In the genomic region with DNA sequence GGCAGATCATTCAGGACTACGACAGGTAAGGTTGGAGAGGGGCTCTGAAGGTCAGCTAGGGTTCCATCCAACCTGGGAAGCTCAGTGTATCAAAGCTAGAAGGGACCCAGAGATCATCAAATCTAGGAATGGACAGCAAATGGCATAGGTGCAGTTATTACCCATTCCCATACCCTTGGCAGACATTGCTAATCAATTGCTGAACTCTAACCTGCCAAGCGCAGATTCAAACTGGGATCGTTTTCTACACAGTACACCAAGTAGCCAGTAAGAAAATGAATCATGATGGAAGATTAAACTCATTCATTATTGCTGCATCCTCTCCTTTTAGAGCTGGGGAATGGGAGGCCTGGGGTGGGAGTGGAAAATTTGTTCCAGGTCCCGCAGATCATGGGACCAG, we compare ENCODE assay signal across 1 cellular context.
TF ChIP-seq lines count a peak whose summit lies in the region.

No MANE protein-coding gene starts in this region.

TF ChIP-seq in GM12878, 131 proteins besides CTCF, POLR2A, EP300 and RAD21:
- TF ChIP-seq, protein P1, sequence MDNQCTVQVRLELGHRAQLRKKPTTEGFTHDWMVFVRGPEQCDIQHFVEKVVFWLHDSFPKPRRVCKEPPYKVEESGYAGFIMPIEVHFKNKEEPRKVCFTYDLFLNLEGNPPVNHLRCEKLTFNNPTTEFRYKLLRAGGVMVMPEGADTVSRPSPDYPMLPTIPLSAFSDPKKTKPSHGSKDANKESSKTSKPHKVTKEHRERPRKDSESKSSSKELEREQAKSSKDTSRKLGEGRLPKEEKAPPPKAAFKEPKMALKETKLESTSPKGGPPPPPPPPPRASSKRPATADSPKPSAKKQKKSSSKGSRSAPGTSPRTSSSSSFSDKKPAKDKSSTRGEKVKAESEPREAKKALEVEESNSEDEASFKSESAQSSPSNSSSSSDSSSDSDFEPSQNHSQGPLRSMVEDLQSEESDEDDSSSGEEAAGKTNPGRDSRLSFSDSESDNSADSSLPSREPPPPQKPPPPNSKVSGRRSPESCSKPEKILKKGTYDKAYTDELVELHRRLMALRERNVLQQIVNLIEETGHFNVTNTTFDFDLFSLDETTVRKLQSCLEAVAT (IDR thresholded peaks at IDR 0.05) = peak; percentile 67; the same call in 1 of the 2 replicates
- TF ChIP-seq LARP7 (IDR thresholded peaks at IDR 0.05) (no peak), CREM (IDR thresholded peaks at IDR 0.05; ENCODE audit: low read depth) (no peak), BCL11A (IDR thresholded peaks at IDR 0.05; ENCODE audit: low read depth, low read length) (no peak), MEF2A (IDR thresholded peaks at IDR 0.05; ENCODE audit: insufficient read depth, low read depth, low read length) (no peak), HDGF (IDR thresholded peaks at IDR 0.05) (no peak), NFYA (IDR thresholded peaks at IDR 0.05; ENCODE audit: borderline replicate concordance, low read depth, low read length) (no peak), SMAD5 (IDR thresholded peaks at IDR 0.05; ENCODE audit: low read depth) (no peak), SRF (IDR thresholded peaks at IDR 0.05; ENCODE audit: low read depth in 2 of 2, low read length in 2 of 2) (0 out of 4 replicates have a peak, but pooled peaks of 1 of the 2 experiments have one; percentile 39), TCF7 (IDR thresholded peaks at IDR 0.05; ENCODE audit: borderline replicate concordance) (no peak), CHD1 (IDR thresholded peaks at IDR 0.05; ENCODE audit: low read depth, low read length) (no peak), JUNB (IDR thresholded peaks at IDR 0.05) (no peak)
- TF ChIP-seq, protein P2, sequence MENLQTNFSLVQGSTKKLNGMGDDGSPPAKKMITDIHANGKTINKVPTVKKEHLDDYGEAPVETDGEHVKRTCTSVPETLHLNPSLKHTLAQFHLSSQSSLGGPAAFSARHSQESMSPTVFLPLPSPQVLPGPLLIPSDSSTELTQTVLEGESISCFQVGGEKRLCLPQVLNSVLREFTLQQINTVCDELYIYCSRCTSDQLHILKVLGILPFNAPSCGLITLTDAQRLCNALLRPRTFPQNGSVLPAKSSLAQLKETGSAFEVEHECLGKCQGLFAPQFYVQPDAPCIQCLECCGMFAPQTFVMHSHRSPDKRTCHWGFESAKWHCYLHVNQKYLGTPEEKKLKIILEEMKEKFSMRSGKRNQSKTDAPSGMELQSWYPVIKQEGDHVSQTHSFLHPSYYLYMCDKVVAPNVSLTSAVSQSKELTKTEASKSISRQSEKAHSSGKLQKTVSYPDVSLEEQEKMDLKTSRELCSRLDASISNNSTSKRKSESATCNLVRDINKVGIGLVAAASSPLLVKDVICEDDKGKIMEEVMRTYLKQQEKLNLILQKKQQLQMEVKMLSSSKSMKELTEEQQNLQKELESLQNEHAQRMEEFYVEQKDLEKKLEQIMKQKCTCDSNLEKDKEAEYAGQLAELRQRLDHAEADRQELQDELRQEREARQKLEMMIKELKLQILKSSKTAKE (IDR thresholded peaks at IDR 0.05; ENCODE audit: low read depth, poor library complexity, severe bottlenecking) = no peak
- TF ChIP-seq, protein P3, sequence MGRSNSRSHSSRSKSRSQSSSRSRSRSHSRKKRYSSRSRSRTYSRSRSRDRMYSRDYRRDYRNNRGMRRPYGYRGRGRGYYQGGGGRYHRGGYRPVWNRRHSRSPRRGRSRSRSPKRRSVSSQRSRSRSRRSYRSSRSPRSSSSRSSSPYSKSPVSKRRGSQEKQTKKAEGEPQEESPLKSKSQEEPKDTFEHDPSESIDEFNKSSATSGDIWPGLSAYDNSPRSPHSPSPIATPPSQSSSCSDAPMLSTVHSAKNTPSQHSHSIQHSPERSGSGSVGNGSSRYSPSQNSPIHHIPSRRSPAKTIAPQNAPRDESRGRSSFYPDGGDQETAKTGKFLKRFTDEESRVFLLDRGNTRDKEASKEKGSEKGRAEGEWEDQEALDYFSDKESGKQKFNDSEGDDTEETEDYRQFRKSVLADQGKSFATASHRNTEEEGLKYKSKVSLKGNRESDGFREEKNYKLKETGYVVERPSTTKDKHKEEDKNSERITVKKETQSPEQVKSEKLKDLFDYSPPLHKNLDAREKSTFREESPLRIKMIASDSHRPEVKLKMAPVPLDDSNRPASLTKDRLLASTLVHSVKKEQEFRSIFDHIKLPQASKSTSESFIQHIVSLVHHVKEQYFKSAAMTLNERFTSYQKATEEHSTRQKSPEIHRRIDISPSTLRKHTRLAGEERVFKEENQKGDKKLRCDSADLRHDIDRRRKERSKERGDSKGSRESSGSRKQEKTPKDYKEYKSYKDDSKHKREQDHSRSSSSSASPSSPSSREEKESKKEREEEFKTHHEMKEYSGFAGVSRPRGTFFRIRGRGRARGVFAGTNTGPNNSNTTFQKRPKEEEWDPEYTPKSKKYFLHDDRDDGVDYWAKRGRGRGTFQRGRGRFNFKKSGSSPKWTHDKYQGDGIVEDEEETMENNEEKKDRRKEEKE (IDR thresholded peaks at IDR 0.05) = no peak
- TF ChIP-seq, protein P4, sequence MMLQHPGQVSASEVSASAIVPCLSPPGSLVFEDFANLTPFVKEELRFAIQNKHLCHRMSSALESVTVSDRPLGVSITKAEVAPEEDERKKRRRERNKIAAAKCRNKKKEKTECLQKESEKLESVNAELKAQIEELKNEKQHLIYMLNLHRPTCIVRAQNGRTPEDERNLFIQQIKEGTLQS (IDR thresholded peaks at IDR 0.05; ENCODE audit: borderline replicate concordance, extremely low read depth, low read depth, low read length) = no peak
